Comparison of ENCODE assay signal across 24 cellular contexts in genomic region chr6:21409231-21409630, GRCh38.
"Had no signal": no experiment of that assay in that cellular context is flagged by ENCODE, and none has a peak within 500 bp of the region (broad histone marks: within the 10 kb centered on the region; RNA-seq: fewer than 3 reads in every experiment).

No MANE protein-coding gene starts in this region.

- H3K27ac ChIP-seq: colonic mucosa, coronary artery, dorsolateral prefrontal cortex, epithelial cell of prostate, esophagus muscularis mucosa, esophagus squamous epithelium, foreskin keratinocyte, gastrocnemius medialis, gastroesophageal sphincter, heart left ventricle, heart right ventricle had no signal

- H3K4me3 Mint-ChIP-seq: dendritic cell treated with granulocyte-macrophage colony-stimulating factor and Interleukin-4, amounts not matched to agents 40 ng/mL and 50 ng/mL, for 4 days; effector memory CD8-positive, alpha-beta T cell; endodermal cell had no signal

- H3K4me3 ChIP-seq: colonic mucosa, coronary artery, dorsolateral prefrontal cortex, esophagus muscularis mucosa, esophagus squamous epithelium, gastrocnemius medialis, gastroesophageal sphincter, heart left ventricle, heart right ventricle had no signal

- H3K36me3 ChIP-seq: colonic mucosa, esophagus muscularis mucosa, esophagus squamous epithelium, gastrocnemius medialis, gastroesophageal sphincter, heart left ventricle, heart right ventricle had no signal

- H3K27me3 ChIP-seq: colonic mucosa, esophagus muscularis mucosa, esophagus squamous epithelium, foreskin keratinocyte, gastrocnemius medialis, gastroesophageal sphincter, heart left ventricle, heart right ventricle had no signal

- ATAC-seq: effector memory CD8-positive, alpha-beta T cell; esophagus mucosa; foreskin keratinocyte; gastrocnemius medialis; gastroesophageal sphincter; heart left ventricle; heart right ventricle had no signal

- H3K9me3 ChIP-seq: colonic mucosa, gastrocnemius medialis, gastroesophageal sphincter had no signal

- DNase-seq: colonic mucosa; cortex of kidney; dermis blood vessel endothelial cell; dorsolateral prefrontal cortex; effector CD4-positive, alpha-beta T cell; effector CD8-positive, alpha-beta T cell; effector memory CD4-positive, alpha-beta T cell; effector memory CD8-positive, alpha-beta T cell; endodermal cell; erythroblast; esophagus squamous epithelium; foreskin fibroblast; foreskin keratinocyte; gastrocnemius medialis; glutamatergic neuron; head of caudate nucleus; heart left ventricle; heart right ventricle had no signal

- H3K9me3 Mint-ChIP-seq: dendritic cell treated with granulocyte-macrophage colony-stimulating factor and Interleukin-4, amounts not matched to agents 40 ng/mL and 50 ng/mL, for 4 days had no signal

- H3K27me3 Mint-ChIP-seq: dendritic cell treated with granulocyte-macrophage colony-stimulating factor and Interleukin-4, amounts not matched to agents 40 ng/mL and 50 ng/mL, for 4 days had no signal

- H3K4me1 ChIP-seq: colonic mucosa, esophagus muscularis mucosa, esophagus squamous epithelium, foreskin keratinocyte, gastrocnemius medialis, gastroesophageal sphincter, heart left ventricle had no signal

- H3K27ac Mint-ChIP-seq: dendritic cell treated with granulocyte-macrophage colony-stimulating factor and Interleukin-4, amounts not matched to agents 40 ng/mL and 50 ng/mL, for 4 days; effector memory CD8-positive, alpha-beta T cell; endodermal cell had no signal
